ENCODE assay signal across 16 cellular contexts in the genomic region with DNA sequence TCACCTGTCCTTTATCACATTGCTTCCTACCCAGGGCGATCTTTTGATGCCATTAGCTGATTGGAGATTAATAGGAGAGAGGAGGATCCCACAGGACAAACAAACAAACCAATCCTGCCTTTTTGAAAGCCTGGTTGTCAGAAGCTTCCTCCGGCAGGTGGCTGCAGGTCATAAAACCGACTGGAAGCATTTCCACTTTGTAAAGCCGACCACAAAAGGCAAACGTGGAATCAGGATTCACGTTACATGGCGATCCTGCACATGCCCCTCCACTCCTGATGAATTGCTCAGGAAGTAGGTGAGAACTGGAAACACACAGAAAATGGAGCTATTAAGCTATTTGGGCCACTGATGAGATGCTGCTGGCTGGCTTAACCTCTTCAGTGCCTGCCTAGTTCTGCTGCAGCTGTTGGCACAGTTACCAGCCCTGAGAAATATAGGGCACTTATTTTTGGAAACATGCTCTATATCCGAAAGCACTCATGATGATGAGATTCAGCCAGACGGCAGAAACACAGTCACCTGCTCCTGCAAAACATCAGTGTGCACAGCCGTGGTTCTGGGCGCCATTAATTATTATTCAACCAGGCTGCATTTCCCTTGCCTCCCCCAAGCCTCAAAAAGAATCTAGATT.
DNase-seq lines count a peak whose midpoint lies in the region; ATAC-seq and TF ChIP-seq lines count a peak whose summit lies in the region.
"Had no signal": no experiment of that assay in that cellular context is flagged by ENCODE, and none has a peak within 500 bp of the region (broad histone marks: within the 10 kb centered on the region; RNA-seq: fewer than 3 reads in every experiment).

No MANE protein-coding gene starts in this region.

- no peak overlapping the region for H3K27ac ChIP-seq in heart left ventricle
- H3K27ac ChIP-seq: colonic mucosa, neural progenitor cell had no signal

- intact Hi-C loops in heart left ventricle (cut with DNase I): no loop called here

- ATAC-seq in heart left ventricle (peak; percentile 51 to 94 (median 74)), HG02884 (IDR thresholded peaks at IDR 0.05; ENCODE audit: unreplicated experiment) (no peak), GM21529 (IDR thresholded peaks at IDR 0.05; ENCODE audit: unreplicated experiment) (no peak), GM21619 (IDR thresholded peaks at IDR 0.05; ENCODE audit: unreplicated experiment) (no peak)
- ATAC-seq: activated T-cell treated with anti-CD3 and anti-CD28 coated beads, Interleukin-2, amount 50 U/mL, for 72 hours; Panc1 had no signal

- no peaks in the 10 kb centered on the region for H3K9me3 ChIP-seq in heart left ventricle
- H3K9me3 ChIP-seq: Caco-2, colonic mucosa had no signal

- 46 to 50% (median 50%) methylated on average over 11 of the region's 11 CpGs for WGBS in heart left ventricle, 4 donors

- no peaks in the 10 kb centered on the region for H3K27me3 ChIP-seq in heart left ventricle
- H3K27me3 ChIP-seq: colonic mucosa, neural progenitor cell had no signal

- TF ChIP-seq CTCF in heart left ventricle (IDR thresholded peaks at IDR 0.05): no peak

- DNase-seq in NCI-H82 (lab: John Stamatoyannopoulos, UW) (peak; percentile 35), NCI-H82 treated with DMSO at 0.1 percent for 48 hours (lab: John Stamatoyannopoulos, UW; ENCODE audit: unreplicated experiment) (no peak), NCI-H69 (lab: John Stamatoyannopoulos, UW) (peak; percentile 64), heart left ventricle (peak in 1 of 5 donors; percentile 33), DMS114 treated with DMSO at 0.1 percent for 48 hours (lab: John Stamatoyannopoulos, UW; ENCODE audit: unreplicated experiment) (no peak)
- DNase-seq: activated CD4-positive, alpha-beta T cell treated with anti-CD3 and anti-CD28 coated beads for 48 hours; activated T-cell treated with anti-CD3 and anti-CD28 coated beads, Interleukin-2, amount 50 U/mL, for 72 hours; Caco-2; colonic mucosa; NCI-H2107 had no signal

- H3K4me3 ChIP-seq in heart left ventricle: no peak overlapping the region
- H3K4me3 ChIP-seq: colonic mucosa, lung, neural progenitor cell had no signal

- peaks cover 0 to 17% (median 4%) of the 10 kb centered on the region in 12 donors for H3K4me1 ChIP-seq in heart left ventricle
- H3K4me1 ChIP-seq: Caco-2, colonic mucosa had no signal

- H3K36me3 ChIP-seq in heart left ventricle: no peaks in the 10 kb centered on the region
- H3K36me3 ChIP-seq: colonic mucosa, neural progenitor cell had no signal

- TF ChIP-seq POLR2A in heart left ventricle (IDR thresholded peaks at IDR 0.05): no peak

Comparison
In these comparisons a context has a peak if more than half of its experiments do, and no peak if none do; other contexts are left out.
1. DNase-seq: peak in NCI-H82 (single experiment) and NCI-H69 (single experiment); none in NCI-H82 treated with DMSO at 0.1 percent for 48 hours (single experiment) and DMS114 treated with DMSO at 0.1 percent for 48 hours (single experiment).
2. ATAC-seq: peak in heart left ventricle (4 of 4); none in HG02884 (single experiment), GM21529 (single experiment) and GM21619 (single experiment).